In genomic region chr9:5743109-5743508, GRCh38 we compare ENCODE assay signal across 20 cellular contexts.
DNase-seq lines count a peak whose midpoint lies in the region; ATAC-seq, FAIRE-seq and TF ChIP-seq lines count a peak whose summit lies in the region.
"Had no signal": no experiment of that assay in that cellular context is flagged by ENCODE, and none has a peak within 500 bp of the region (broad histone marks: within the 10 kb centered on the region; RNA-seq: fewer than 3 reads in every experiment).

No MANE protein-coding gene starts in this region.

- no peak for TF ChIP-seq EP300 in SK-N-SH (IDR thresholded peaks at IDR 0.05; ENCODE audit: borderline replicate concordance in 1 of 2, low read depth in 1 of 2, low read length in 1 of 2)

- no peaks in the 10 kb centered on the region for H3K9me2 ChIP-seq in SK-N-SH

- H3K9ac ChIP-seq in IMR-90 (ENCODE audit: low read depth, low read length) (no peak overlapping the region), SK-N-SH (no peak overlapping the region), astrocyte (ENCODE audit: low read length) (no peak overlapping the region)
- H3K9ac ChIP-seq: BLaER1 treated with 17β-estradiol and CSF1 and Interleukin-3, amounts not matched to agents 10 nM and 100 nM had no signal

- H3K56ac ChIP-seq in IMR-90 (ENCODE audit: extremely low read depth, insufficient read depth, low read length): no peak overlapping the region

- H4K20me1 ChIP-seq in IMR-90 (ENCODE audit: insufficient read depth, low read length) (no peaks in the 10 kb centered on the region; the same call in 1 of the 2 replicates), SK-N-SH (ENCODE audit: insufficient read depth) (no peaks in the 10 kb centered on the region), astrocyte (ENCODE audit: insufficient read depth, low read length) (no peaks in the 10 kb centered on the region)

- POLR2A ChIA-PET in IMR-90 (lab: Charles Lee; ENCODE audit: unreplicated experiment): no interaction called here
- POLR2A ChIA-PET in SK-N-SH (lab: Yijun Ruan, JAX): no interaction called here

- H3K23ac ChIP-seq in IMR-90 (ENCODE audit: low read depth, low read length): no peak overlapping the region

- peaks cover 22% of the 10 kb centered on the region for H3K36me3 Mint-ChIP-seq in astrocyte (ENCODE audit: low read depth, unreplicated experiment)

- peak; percentile 62 for FAIRE-seq in astrocyte (lab: Jason Lieb, UNC)
- FAIRE-seq: A549, D721Med, G401.6, GM12891 had no signal

- H4K91ac ChIP-seq in IMR-90 (ENCODE audit: insufficient read depth, low read depth, low read length): no peak overlapping the region

- H3K79me1 ChIP-seq in IMR-90 (ENCODE audit: low read depth in 1 of 2, low read length in 2 of 2): peaks cover 0 to 19% of the 10 kb centered on the region in 2 experiments; a peak in 3 of 4 replicates

- H3K27ac ChIP-seq in IMR-90 (ENCODE audit: insufficient read depth, low read length) (no peak overlapping the region), SK-N-SH (ENCODE audit: low read depth in 2 of 2, low read length in 1 of 2) (no peak overlapping the region; a peak in 1 of 4 replicates), astrocyte (ENCODE audit: low read depth, low read length) (no peak overlapping the region)
- H3K27ac ChIP-seq: 22Rv1; A549; BLaER1 treated with 17β-estradiol and CSF1 and Interleukin-3, amounts not matched to agents 10 nM and 100 nM; C4-2B had no signal

- H3K27me3 ChIP-seq in IMR-90 (ENCODE audit: control insufficient read depth, insufficient read depth, low read length): no peaks in the 10 kb centered on the region
- no peaks in the 10 kb centered on the region for H3K27me3 ChIP-seq in SK-N-SH (ENCODE audit: insufficient read depth)
- H3K27me3 ChIP-seq in astrocyte (ENCODE audit: insufficient read depth, low read length): no peaks in the 10 kb centered on the region
- H3K27me3 ChIP-seq: BLaER1 treated with 17β-estradiol and CSF1 and Interleukin-3, amounts not matched to agents 10 nM and 100 nM had no signal

- WGBS in IMR-90 (ENCODE audit: extremely low coverage in 2 of 2, insufficient read length in 1 of 2), 2 experiments: no CpG with 5 or more reads among the region's 3 CpGs
- 84% methylated on average over 3 of the region's 3 CpGs for WGBS in SK-N-SH (ENCODE audit: low lambda C conversion rate)

- H2AFZ ChIP-seq in IMR-90 (replicated peaks; ENCODE audit: low read length, poor library complexity): no peak overlapping the region
- no peak overlapping the region for H2AFZ ChIP-seq in SK-N-SH (ENCODE audit: low read depth)
- no peak overlapping the region for H2AFZ ChIP-seq in astrocyte (ENCODE audit: low read depth, low read length)

- H3K4me1 Mint-ChIP-seq in astrocyte (ENCODE audit: low read depth, unreplicated experiment): peaks cover 4% of the 10 kb centered on the region
- H3K4me1 Mint-ChIP-seq: B cell had no signal

- H4K5ac ChIP-seq in IMR-90 (ENCODE audit: low read depth, low read length): no peak overlapping the region

- intact Hi-C loops in IMR-90 (cut with micrococcal nuclease): no loop called here

- H3K4me2 ChIP-seq in IMR-90 (ENCODE audit: low read depth, low read length): no peak overlapping the region
- no peak overlapping the region for H3K4me2 ChIP-seq in SK-N-SH
- H3K4me2 ChIP-seq in astrocyte (ENCODE audit: low read length): no peak overlapping the region
- H3K4me2 ChIP-seq: A549; BLaER1 treated with 17β-estradiol and CSF1 and Interleukin-3, amounts not matched to agents 10 nM and 100 nM had no signal

- dilution Hi-C loops in IMR-90 (cut with HindIII; ENCODE audit: low sequenced_read_pairs, unreplicated experiment): no loop called here

- no peaks in the 10 kb centered on the region for H3K27me3 Mint-ChIP-seq in astrocyte (ENCODE audit: low read depth, unreplicated experiment)
- H3K27me3 Mint-ChIP-seq: B cell; CD4-positive, alpha-beta T cell had no signal

- no peak overlapping the region for H3K27ac Mint-ChIP-seq in astrocyte (ENCODE audit: unreplicated experiment)
- H3K27ac Mint-ChIP-seq: B cell; CD4-positive, alpha-beta T cell; CD8-positive, alpha-beta T cell had no signal

- H2AK5ac ChIP-seq in IMR-90 (ENCODE audit: low read depth, low read length): no peak overlapping the region

- no TSS peak for BruUV-seq in IMR-90 (replicated peaks; lab: Mats Ljungman, UMichigan)

- no peaks in the 10 kb centered on the region; the same call in 1 of the 2 replicates for H3K79me2 ChIP-seq in SK-N-SH (ENCODE audit: insufficient read depth)
- H3K79me2 ChIP-seq in astrocyte (ENCODE audit: insufficient read depth, low read length): no peaks in the 10 kb centered on the region

- no peak overlapping the region for H2BK20ac ChIP-seq in IMR-90 (ENCODE audit: low read depth, low read length)

- no peak overlapping the region for H3K14ac ChIP-seq in IMR-90 (replicated peaks; ENCODE audit: low read depth, low read length)

- no peaks in the 10 kb centered on the region for H3K9me1 ChIP-seq in IMR-90 (ENCODE audit: insufficient read depth, low read length)

- H3K4ac ChIP-seq in IMR-90 (ENCODE audit: low read depth, low read length): no peak overlapping the region

- H2BK5ac ChIP-seq in IMR-90 (ENCODE audit: low read depth, low read length, poor library complexity, severe bottlenecking): no peak overlapping the region

- H3K9me3 ChIP-seq in IMR-90 (ENCODE audit: control insufficient read depth, insufficient read depth, low read length) (no peaks in the 10 kb centered on the region), SK-N-SH (no peaks in the 10 kb centered on the region; the same call in 1 of the 2 replicates), astrocyte (ENCODE audit: insufficient read depth, low read depth, low read length) (no peaks in the 10 kb centered on the region)
- H3K9me3 ChIP-seq: Caco-2 had no signal

- no peak for TF ChIP-seq CTCF in IMR-90 (conservative IDR thresholded peaks at IDR 0.05; ENCODE audit: low read depth, low read length)
- TF ChIP-seq CTCF in SK-N-SH (IDR thresholded peaks at IDR 0.05): no peak
- TF ChIP-seq CTCF in astrocyte (IDR thresholded peaks at IDR 0.05; ENCODE audit: insufficient read depth, low read depth, low read length): no peak

- H3K18ac ChIP-seq in IMR-90 (ENCODE audit: low read depth, low read length): no peak overlapping the region

- peak; percentile 51 for ATAC-seq in IMR-90 (ENCODE audit: low read depth)
- ATAC-seq: A549; CD8-positive, alpha-beta T cell had no signal

- H2AK9ac ChIP-seq in IMR-90 (replicated peaks; ENCODE audit: low read depth, low read length, poor library complexity): no peak overlapping the region

- no peak overlapping the region for H3K4me3 Mint-ChIP-seq in astrocyte (ENCODE audit: unreplicated experiment)
- H3K4me3 Mint-ChIP-seq: B cell; CD4-positive, alpha-beta T cell; CD8-positive, alpha-beta T cell had no signal

- TF ChIP-seq RAD21 in IMR-90 (IDR thresholded peaks at IDR 0.05; ENCODE audit: low read length): no peak
- no peak for TF ChIP-seq RAD21 in SK-N-SH (IDR thresholded peaks at IDR 0.05; ENCODE audit: low read length)

- H2BK120ac ChIP-seq in IMR-90 (ENCODE audit: low read depth, low read length): no peak overlapping the region

- peaks cover 29% of the 10 kb centered on the region for H3K36me3 ChIP-seq in IMR-90 (ENCODE audit: control insufficient read depth, insufficient read depth, low read length)
- peaks cover 83 to 91% of the 10 kb centered on the region in 2 experiments for H3K36me3 ChIP-seq in SK-N-SH (replicated peaks in 1 of 2; ENCODE audit: control insufficient read depth in 1 of 2, insufficient read depth in 2 of 2, low read length in 1 of 2)
- H3K36me3 ChIP-seq in astrocyte (ENCODE audit: insufficient read depth, low read length): peaks cover 39% of the 10 kb centered on the region

- no peak for DNase-seq in IMR-90
- DNase-seq in SK-N-SH: peak; percentile 3
- no peak for DNase-seq in astrocyte (ENCODE audit: low read depth)
- DNase-seq in effector CD4-positive, alpha-beta T cell: no peak
- DNase-seq in pons (ENCODE audit: low spot score): no peak
- DNase-seq: AML-193; Caco-2; Calu3; CD4-positive, alpha-beta T cell; CD8-positive, alpha-beta T cell; DMS79 treated with DMSO at 0.1 percent for 48 hours; GF-D8 had no signal

- peaks cover 2% of the 10 kb centered on the region; the same call in 1 of the 2 replicates for H3K4me1 ChIP-seq in IMR-90 (ENCODE audit: control insufficient read depth, insufficient read depth, low read length)
- H3K4me1 ChIP-seq in SK-N-SH (ENCODE audit: control insufficient read depth in 1 of 2, insufficient read depth in 2 of 2, low read depth in 1 of 2, low read length in 1 of 2): no peaks in the 10 kb centered on the region; a peak in 1 of 4 replicates
- no peaks in the 10 kb centered on the region for H3K4me1 ChIP-seq in astrocyte (ENCODE audit: insufficient read depth, low read length)
- H3K4me1 ChIP-seq: A549; BLaER1 treated with 17β-estradiol and CSF1 and Interleukin-3, amounts not matched to agents 10 nM and 100 nM; Caco-2 had no signal

- no peaks in the 10 kb centered on the region for H3K9me3 Mint-ChIP-seq in astrocyte (ENCODE audit: unreplicated experiment)
- H3K9me3 Mint-ChIP-seq: CD4-positive, alpha-beta T cell; CD8-positive, alpha-beta T cell had no signal

- CTCF ChIA-PET in IMR-90 (lab: Yijun Ruan, JAX): interaction anchor here (0.6 kb wide), 1 partner anchor 10 kb away, joined by 10 read pairs; no protein-coding TSS in a partner anchor
- CTCF ChIA-PET in SK-N-SH (lab: Yijun Ruan, JAX): interaction anchor here (0.7 to 1.0 kb wide), 2 partner anchors 11 to 735 kb away, joined by 3 read pairs; no protein-coding TSS in a partner anchor

- no peak overlapping the region for H2BK15ac ChIP-seq in IMR-90 (ENCODE audit: low read depth, low read length)

- in situ Hi-C loops in IMR-90 (cut with MboI; ENCODE audit: low sequenced_read_pairs): no loop called here

- H3F3A ChIP-seq in SK-N-SH (replicated peaks; ENCODE audit: insufficient read depth): peaks cover 7% of the 10 kb centered on the region

- TF ChIP-seq POLR2A in IMR-90 (IDR thresholded peaks at IDR 0.05; ENCODE audit: low read depth, low read length): no peak

- no peak overlapping the region for H3K4me3 ChIP-seq in IMR-90 (ENCODE audit: insufficient read depth, low read depth, low read length)
- no peak overlapping the region for H3K4me3 ChIP-seq in SK-N-SH (ENCODE audit: low read depth in 2 of 2, low read length in 1 of 2)
- no peak overlapping the region for H3K4me3 ChIP-seq in astrocyte (ENCODE audit: insufficient read depth, low read depth, low read length)
- H3K4me3 ChIP-seq: A549; BLaER1 treated with 17β-estradiol and CSF1 and Interleukin-3, amounts not matched to agents 10 nM and 100 nM had no signal

- H4K8ac ChIP-seq in IMR-90 (ENCODE audit: low read depth in 2 of 2, low read length in 2 of 2): no peak overlapping the region

TF ChIP-seq in IMR-90, 13 proteins besides CTCF, POLR2A, EP300 and RAD21 (continues in another document):
- no peak for TF ChIP-seq RFX5 (IDR thresholded peaks at IDR 0.05; ENCODE audit: low read depth, low read length)

TF ChIP-seq in SK-N-SH, 30 proteins besides CTCF, POLR2A, EP300 and RAD21 (continues in another document):
- TF ChIP-seq EZH2phosphoT487 (IDR thresholded peaks at IDR 0.05; ENCODE audit: borderline replicate concordance, low read depth): no peak
